In the genomic region with DNA sequence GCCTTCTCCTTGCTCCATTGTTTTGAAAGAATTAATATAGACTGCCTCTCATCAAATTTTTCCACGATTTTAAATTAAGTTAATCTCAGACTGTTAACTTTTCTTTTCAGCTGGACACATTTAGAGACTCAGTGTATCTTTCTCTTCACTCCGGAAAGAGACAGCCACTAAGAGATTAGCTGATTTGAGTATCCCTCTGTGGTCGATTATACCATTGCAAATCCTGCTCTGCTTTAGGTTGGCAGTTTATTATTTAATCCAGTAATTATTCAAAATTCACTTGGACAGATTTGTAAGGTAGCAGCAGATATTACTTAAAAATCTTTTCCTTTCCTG, we compare ENCODE assay signal across 8 cellular contexts. TPM values are rescaled to one million over a fixed set of nuclear protein-coding genes. Genes with fewer than 3 reads are reported as not detected.
DNase-seq lines count a peak whose midpoint lies in the region; ATAC-seq and TF ChIP-seq lines count a peak whose summit lies in the region.

No MANE protein-coding gene starts in this region.

- H2AFZ ChIP-seq in mammary epithelial cell (ENCODE audit: low read depth, low read length): peak overlapping the region; percentile 100

- peak; percentile 20 for DNase-seq in ACHN
- DNase-seq in mammary epithelial cell: no peak
- DNase-seq in NCI-H526 treated with DMSO at 0.1 percent for 48 hours (lab: John Stamatoyannopoulos, UW): no peak
- DNase-seq in central memory CD4-positive, alpha-beta T cell: no peak

- H3K79me2 ChIP-seq in mammary epithelial cell (ENCODE audit: insufficient read depth, low read length): peaks cover 47% of the 10 kb centered on the region

- dilution Hi-C loops in mammary epithelial cell (cut with HindIII; ENCODE audit: low sequenced_read_pairs): no loop called here

- TF ChIP-seq CTCF in mammary epithelial cell (conservative IDR thresholded peaks at IDR 0.05 in 1 of 2, IDR thresholded peaks at IDR 0.05 in 1 of 2; ENCODE audit: extremely low read depth in 1 of 2, insufficient read depth in 1 of 2, low read depth in 1 of 2, low read length in 2 of 2): no peak

- H3K4me3 ChIP-seq in HUES48 (ENCODE audit: low read depth, low read length) (peak overlapping the region; percentile 96), mammary epithelial cell (replicated peaks in 1 of 3; ENCODE audit: insufficient read depth in 1 of 3, low read depth in 2 of 3, low read length in 3 of 3) (peak overlapping the region; percentile 70 to 99 (median 95)), mucosa of rectum (ENCODE audit: low read length in 2 of 2) (peak overlapping the region; percentile 96 to 98)

- H3K9me3 ChIP-seq in HUES48 (ENCODE audit: control insufficient read depth, insufficient read depth, low read length) (no peaks in the 10 kb centered on the region), mammary epithelial cell (replicated peaks; ENCODE audit: insufficient read depth, low read length) (no peaks in the 10 kb centered on the region), mucosa of rectum (ENCODE audit: control insufficient read depth in 2 of 2, low read length in 2 of 2) (no peaks in the 10 kb centered on the region)

- in situ Hi-C loops in ACHN (cut with HindIII; ENCODE audit: low pct_ligation_motif_present, low pct_unique_long_range_greater_than_20kb, low sequenced_read_pairs) (no loop called here), mammary epithelial cell (cut with MboI; ENCODE audit: low sequenced_read_pairs in 2 of 2) (loop anchor here in 1 of 2 donors (10.0 kb wide), 1 partner anchor 78 kb away; no protein-coding TSS in a partner anchor)

- H3K4me1 ChIP-seq in HUES48 (ENCODE audit: control insufficient read depth, insufficient read depth, low read length) (peaks cover 11% of the 10 kb centered on the region; the same call in 1 of the 2 replicates), mammary epithelial cell (ENCODE audit: insufficient read depth, low read length) (peaks cover 14% of the 10 kb centered on the region), mucosa of rectum (ENCODE audit: control insufficient read depth in 2 of 2, insufficient read depth in 2 of 2, low read length in 2 of 2) (peaks cover 2 to 4% of the 10 kb centered on the region in 2 donors)

- peak overlapping the region; percentile 91 for H3K4me2 ChIP-seq in mammary epithelial cell (ENCODE audit: insufficient read depth, low read depth, low read length)

- intact Hi-C loops in mammary epithelial cell (cut with micrococcal nuclease): loop anchor here (1.0 to 5.0 kb wide), 3 partner anchors 30 to 76 kb away; partner anchors contain the start of gene TMEM117

- no peaks in the 10 kb centered on the region for H4K20me1 ChIP-seq in mammary epithelial cell (ENCODE audit: insufficient read depth, low read length)

- H3K27ac ChIP-seq in HUES48 (ENCODE audit: low read depth, low read length): peak overlapping the region; percentile 96
- peak overlapping the region; percentile 96 for H3K27ac ChIP-seq in mammary epithelial cell (ENCODE audit: insufficient read depth, low read depth, low read length)
- peak overlapping the region; percentile 96 to 97 for H3K27ac ChIP-seq in mucosa of rectum (ENCODE audit: low read depth in 2 of 2, low read length in 2 of 2)

- H3K9ac ChIP-seq in HUES48 (ENCODE audit: low read depth, low read length): peak overlapping the region; percentile 91
- H3K9ac ChIP-seq in mammary epithelial cell (ENCODE audit: insufficient read depth, low read length): peak overlapping the region; percentile 97
- H3K9ac ChIP-seq in mucosa of rectum (ENCODE audit: low read depth in 1 of 2, low read length in 2 of 2): peak overlapping the region; percentile 69 to 97

- peaks cover 26% of the 10 kb centered on the region for H3K36me3 ChIP-seq in HUES48 (ENCODE audit: control insufficient read depth, insufficient read depth, low read length)
- peaks cover 18% of the 10 kb centered on the region for H3K36me3 ChIP-seq in mammary epithelial cell (ENCODE audit: insufficient read depth, low read length)
- H3K36me3 ChIP-seq in mucosa of rectum (ENCODE audit: control insufficient read depth in 2 of 2, insufficient read depth in 2 of 2, low read length in 2 of 2): peaks cover 3% of the 10 kb centered on the region in 2 donors

- WGBS in mammary epithelial cell (ENCODE audit: low coverage, missing lambda C conversion rate): 2% methylated on average over 3 of the region's 3 CpGs

- BruUV-seq in mammary epithelial cell (replicated peaks; lab: Mats Ljungman, UMichigan): TSS peak; percentile 81

- no peak for ATAC-seq in HG02938 (IDR thresholded peaks at IDR 0.05; ENCODE audit: unreplicated experiment)
- no peak for ATAC-seq in HG02798 (IDR thresholded peaks at IDR 0.05; ENCODE audit: poor library complexity, unreplicated experiment)

- H3K27me3 ChIP-seq in HUES48 (ENCODE audit: control insufficient read depth, insufficient read depth, low read length) (no peaks in the 10 kb centered on the region), mammary epithelial cell (ENCODE audit: insufficient read depth, low read length) (no peaks in the 10 kb centered on the region), mucosa of rectum (ENCODE audit: control insufficient read depth in 2 of 2, insufficient read depth in 2 of 2, low read length in 2 of 2) (no peaks in the 10 kb centered on the region)

- CTCF ChIA-PET in mammary epithelial cell (lab: Charles Lee; ENCODE audit: low non-redundant PET): no interaction called here

RNA-seq across cellular contexts. Expression of gene TWF1, which starts 0.6 kb away (rescaled TPM):
- 100 to 1,000 TPM; 170 to 187 TPM for total RNA-seq in mammary epithelial cell
- polyA plus RNA-seq in mammary epithelial cell: 71.5 TPM
- polyA minus RNA-seq in mammary epithelial cell: 46.4 TPM

RNA-seq across cellular contexts. Expression of gene TMEM117, which starts 29.2 kb away (rescaled TPM):
- total RNA-seq in mammary epithelial cell: 10 to 100 TPM; 20.8 to 26.5 TPM
- 7.3 TPM for polyA plus RNA-seq in mammary epithelial cell
- polyA minus RNA-seq in mammary epithelial cell: not detected

RNA-seq across cellular contexts. Expression of gene IRAK4, which starts 48.0 kb away (rescaled TPM):
- total RNA-seq in mammary epithelial cell: 10 to 100 TPM; 15.8 to 18.7 TPM
- polyA plus RNA-seq in mammary epithelial cell: 8.9 TPM
- 2.6 TPM for polyA minus RNA-seq in mammary epithelial cell

RNA-seq across cellular contexts. Expression of gene PUS7L, which starts 48.1 kb away (rescaled TPM):
- total RNA-seq in mammary epithelial cell: 10 to 100 TPM; 18.7 to 20.0 TPM
- 4.9 TPM for polyA plus RNA-seq in mammary epithelial cell
- 19.9 TPM for polyA minus RNA-seq in mammary epithelial cell
